In genomic region chr2:198309081-198309480, GRCh38 we compare ENCODE assay signal across 7 cellular contexts.
"Had no signal": no experiment of that assay in that cellular context is flagged by ENCODE, and none has a peak within 500 bp of the region (broad histone marks: within the 10 kb centered on the region; RNA-seq: fewer than 3 reads in every experiment).

No MANE protein-coding gene starts in this region.

- H3K27me3 ChIP-seq: ascending aorta had no signal

- H3K36me3 ChIP-seq: ascending aorta, cardiac muscle cell had no signal

- H3K4me1 ChIP-seq: ascending aorta had no signal

- ATAC-seq: activated CD8-positive, alpha-beta T cell treated with anti-CD3 and anti-CD28 coated beads for 36 hours; activated T-helper 17 cell treated with anti-CD3 and anti-CD28 coated beads, Interleukin-2, amount 50 U/mL, for 72 hours had no signal

- H3K4me3 ChIP-seq: ascending aorta, cardiac muscle cell had no signal

- H3K9me3 ChIP-seq: ascending aorta had no signal

- H3K27ac ChIP-seq: ascending aorta, cardiac muscle cell, VCaP had no signal

- DNase-seq: activated B cell treated with CpG ODN at 0.5 μM for 24 hours, cerebellar nuclear complex had no signal
